Comparison of ENCODE assay signal across 8 cellular contexts in genomic region chr9:96219615-96220257, GRCh38.
DNase-seq lines count a peak whose midpoint lies in the region; ATAC-seq and TF ChIP-seq lines count a peak whose summit lies in the region.

No MANE protein-coding gene starts in this region.

- in situ Hi-C loops in ACHN (cut with HindIII; ENCODE audit: low pct_ligation_motif_present, low pct_unique_long_range_greater_than_20kb, low sequenced_read_pairs), result no loop called here

- no peaks in the 10 kb centered on the region for H3K79me2 ChIP-seq in smooth muscle cell (ENCODE audit: low read depth)

- H3K27ac ChIP-seq in cardiac muscle cell, result no peak overlapping the region
- H3K27ac ChIP-seq in smooth muscle cell (ENCODE audit: low read depth), result no peak overlapping the region

- WGBS in smooth muscle cell (ENCODE audit: low lambda C conversion rate), result 53% methylated on average over 20 of the region's 23 CpGs

- TF ChIP-seq CTCF in cardiac muscle cell (IDR thresholded peaks at IDR 0.05; ENCODE audit: low read depth, low read length) (peak; percentile 80), smooth muscle cell (IDR thresholded peaks at IDR 0.05; ENCODE audit: borderline replicate concordance, insufficient read depth, poor library complexity, severe bottlenecking) (peak; percentile 66)

- H3K4me1 ChIP-seq in cardiac muscle cell (ENCODE audit: low read depth) (peaks cover 16% of the 10 kb centered on the region), smooth muscle cell (ENCODE audit: low read depth) (peaks cover 8% of the 10 kb centered on the region)

- no peak overlapping the region for H3K9ac ChIP-seq in smooth muscle cell (ENCODE audit: low read depth)

- H3K9me3 ChIP-seq in cardiac muscle cell (ENCODE audit: low read depth) (no peaks in the 10 kb centered on the region), smooth muscle cell (replicated peaks; ENCODE audit: low read depth) (no peaks in the 10 kb centered on the region)

- no peak overlapping the region for H2AFZ ChIP-seq in smooth muscle cell (ENCODE audit: low read depth)

- H3K36me3 ChIP-seq in cardiac muscle cell (no peaks in the 10 kb centered on the region), smooth muscle cell (ENCODE audit: low read depth) (no peaks in the 10 kb centered on the region)

- no peak overlapping the region for H3K4me2 ChIP-seq in smooth muscle cell

- H3K4me3 ChIP-seq in cardiac muscle cell (no peak overlapping the region), smooth muscle cell (no peak overlapping the region)

- ATAC-seq in HG02759 (IDR thresholded peaks at IDR 0.05; ENCODE audit: unreplicated experiment), result no peak

- H3K27me3 ChIP-seq in cardiac muscle cell (no peaks in the 10 kb centered on the region), smooth muscle cell (ENCODE audit: low read depth) (no peaks in the 10 kb centered on the region)

- H3F3A ChIP-seq in smooth muscle cell (ENCODE audit: low read depth), result peaks cover 6% of the 10 kb centered on the region

- peak; percentile 11 for DNase-seq in ACHN
- peak; percentile 89 for DNase-seq in HK-2 (ENCODE audit: unreplicated experiment)
- DNase-seq in activated gamma-delta T cell (lab: John Stamatoyannopoulos, UW), result peak; percentile 17
- peak in 1 of 2 donors; percentile 63 for DNase-seq in cardiac muscle cell (ENCODE audit: low read depth in 1 of 2, low spot score in 1 of 2)
- no peak for DNase-seq in smooth muscle cell (lab: John Stamatoyannopoulos, UW; ENCODE audit: unreplicated experiment)
- no peak for DNase-seq in NCI-H510A treated with DMSO at 0.1 percent for 48 hours (lab: John Stamatoyannopoulos, UW)
- DNase-seq in mesenteric fat pad (ENCODE audit: low spot score), result no peak

- no peaks in the 10 kb centered on the region for H4K20me1 ChIP-seq in smooth muscle cell (ENCODE audit: low read depth)

Comparison
In these comparisons a context has a peak if more than half of its experiments do, and no peak if none do; other contexts are left out.
1. DNase-seq: peak in ACHN (single experiment), HK-2 (single experiment) and activated gamma-delta T cell (single experiment); none in smooth muscle cell (single experiment), NCI-H510A treated with DMSO at 0.1 percent for 48 hours (single experiment) and mesenteric fat pad (single experiment).